In genomic region chr7:100493476-100494264, GRCh38 we compare ENCODE assay signal across 9 cellular contexts. TPM values are rescaled to one million over a fixed set of nuclear protein-coding genes. Genes with fewer than 3 reads are reported as not detected.
DNase-seq lines count a peak whose midpoint lies in the region; ATAC-seq and TF ChIP-seq lines count a peak whose summit lies in the region.
"Had no signal": no experiment of that assay in that cellular context is flagged by ENCODE, and none has a peak within 500 bp of the region (broad histone marks: within the 10 kb centered on the region; RNA-seq: fewer than 3 reads in every experiment).

No MANE protein-coding gene starts in this region.

- DNase-seq in Daoy (ENCODE audit: low read depth) (peak; percentile 65), Peyer's patch (peak; percentile 46 to 78 (median 75)), adipocyte (ENCODE audit: low read depth) (no peak), NCI-H2107 treated with DMSO at 0.1 percent for 48 hours (lab: John Stamatoyannopoulos, UW; ENCODE audit: unreplicated experiment) (no peak), DMS79 (lab: John Stamatoyannopoulos, UW) (no peak)
- DNase-seq in stimulated activated CD4-positive, alpha-beta T cell treated with anti-CD3 and anti-CD28 coated beads, Interleukin-12 subunit alpha, Interleukin-12 subunit beta, amount 100 ng/mL, for 4 hours = peak; percentile 58

- TF ChIP-seq POLR2A in Peyer's patch (IDR thresholded peaks at IDR 0.05) = no peak

- no peaks in the 10 kb centered on the region for H3K36me3 ChIP-seq in Peyer's patch
- no peaks in the 10 kb centered on the region for H3K36me3 ChIP-seq in adipocyte (ENCODE audit: control insufficient read depth, insufficient read depth, low read length, severe bottlenecking)
- H3K36me3 ChIP-seq in iPS-18a (ENCODE audit: control insufficient read depth, low read depth, low read length) = no peaks in the 10 kb centered on the region

- H3K9me3 ChIP-seq in Peyer's patch (no peaks in the 10 kb centered on the region), adipocyte (ENCODE audit: control insufficient read depth, low read length) (no peaks in the 10 kb centered on the region), iPS-18a (ENCODE audit: control insufficient read depth, low read depth, low read length) (no peaks in the 10 kb centered on the region)

- TF ChIP-seq CTCF in Peyer's patch (IDR thresholded peaks at IDR 0.05) = no peak

- no peak for ATAC-seq in GM21576 (IDR thresholded peaks at IDR 0.05; ENCODE audit: unreplicated experiment)
- ATAC-seq: HCT116 had no signal

- H3K9ac ChIP-seq in adipocyte (ENCODE audit: low read length) = no peak overlapping the region
- H3K9ac ChIP-seq in iPS-18a (ENCODE audit: low read length) = no peak overlapping the region

- H3K27me3 ChIP-seq in Peyer's patch (no peaks in the 10 kb centered on the region), adipocyte (replicated peaks; ENCODE audit: control insufficient read depth, insufficient read depth, low read length) (no peaks in the 10 kb centered on the region), iPS-18a (ENCODE audit: control insufficient read depth, insufficient read depth, low read length) (peaks cover 11% of the 10 kb centered on the region)

- peaks cover 0 to 9% (median 6%) of the 10 kb centered on the region in 4 donors for H3K4me1 ChIP-seq in Peyer's patch
- no peaks in the 10 kb centered on the region for H3K4me1 ChIP-seq in adipocyte (ENCODE audit: control insufficient read depth, insufficient read depth, low read length)
- H3K4me1 ChIP-seq in iPS-18a (ENCODE audit: control insufficient read depth, low read depth, low read length) = peaks cover 7% of the 10 kb centered on the region

- peak overlapping the region in 1 of 4 donors; percentile 26 for H3K27ac ChIP-seq in Peyer's patch
- H3K27ac ChIP-seq in iPS-18a (ENCODE audit: low read length) = no peak overlapping the region

- H3K4me3 ChIP-seq in Peyer's patch (peak overlapping the region; percentile 26 to 43 (median 41)), adipocyte (ENCODE audit: low read length) (peak overlapping the region; percentile 52), iPS-18a (ENCODE audit: low read length) (peak overlapping the region; percentile 55)

RNA-seq across cellular contexts. Expression of gene NYAP1, which starts 9.9 kb away (rescaled TPM):
- 0.06 TPM in 1 of 2 replicates, not detected in the other for total RNA-seq in Daoy (2014; rRNA removed; shearing (Covaris generic))
- total RNA-seq in Peyer's patch = 1 to 10 TPM in 1 of 4 donors, under 1 TPM in 2, not detected in 1; 0.38 to 2.5 (median 0.40) TPM

RNA-seq across cellular contexts. Expression of gene TSC22D4, which starts 14.7 kb away (rescaled TPM):
- total RNA-seq in Daoy (2014; rRNA removed; shearing (Covaris generic)) = 36.6 and 47.4 TPM in 2 replicates
- 10 to 100 TPM; 28.9 to 51.2 (median 40.6) TPM for total RNA-seq in Peyer's patch

RNA-seq across cellular contexts. Expression of gene SPACDR, which starts 29.6 kb away (rescaled TPM):
- total RNA-seq in Daoy (2014; rRNA removed; shearing (Covaris generic)) = 1.6 TPM in 1 of 2 replicates, not detected in the other
- not detected for total RNA-seq in Peyer's patch

RNA-seq across cellular contexts. Expression of gene AGFG2, which starts 45.3 kb away (rescaled TPM):
- total RNA-seq in Daoy (2014; rRNA removed; shearing (Covaris generic)) = 16.9 and 19.1 TPM in 2 replicates
- 10 to 100 TPM; 38.4 to 63.6 (median 49.9) TPM for total RNA-seq in Peyer's patch

RNA-seq across cellular contexts. Expression of gene PPP1R35, which starts 57.4 kb away (rescaled TPM):
- total RNA-seq in Daoy (2014; rRNA removed; shearing (Covaris generic)) = 70.3 and 92.8 TPM in 2 replicates
- total RNA-seq in Peyer's patch = 10 to 100 TPM; 44.8 to 67.7 (median 49.0) TPM

Comparison
In these comparisons a context has a peak if more than half of its experiments do, and no peak if none do; other contexts are left out.
1. DNase-seq: peak in Daoy (single experiment), Peyer's patch (3 of 3) and stimulated activated CD4-positive, alpha-beta T cell treated with anti-CD3 and anti-CD28 coated beads, Interleukin-12 subunit alpha, Interleukin-12 subunit beta, amount 100 ng/mL, for 4 hours (single experiment); none in adipocyte (single experiment), NCI-H2107 treated with DMSO at 0.1 percent for 48 hours (single experiment) and DMS79 (single experiment).
2. Peak in every context shown above with its lines, with median percentiles within 50 percentile points of each other: H3K4me3 ChIP-seq.